8 cellular contexts compared by ENCODE assay signal in genomic region chrX:132612990-132613564, GRCh38.
DNase-seq lines count a peak whose midpoint lies in the region; ATAC-seq and TF ChIP-seq lines count a peak whose summit lies in the region.

No MANE protein-coding gene starts in this region.

- H3K9me3 ChIP-seq in HAP-1: no peaks in the 10 kb centered on the region

- intact Hi-C loops in posterior vena cava (cut with DNase I) (loop anchor here in 1 of 2 donors (10.0 kb wide), 1 partner anchor 318 kb away; no protein-coding TSS in a partner anchor), lower leg skin (cut with DNase I; ENCODE audit: low total_unique reads) (loop anchor here (10.0 kb wide), 1 partner anchor 388 kb away; no protein-coding TSS in a partner anchor)

- DNase-seq in DMS53 (lab: John Stamatoyannopoulos, UW) (peak; percentile 74), HAP-1 (ENCODE audit: low spot score in 2 of 2) (peak; percentile 61 to 79), NCI-H748 treated with DMSO at 0.1 percent for 48 hours (lab: John Stamatoyannopoulos, UW) (peak; percentile 45), foreskin fibroblast (peak in 1 of 2 donors; percentile 66), posterior vena cava (ENCODE audit: low spot score) (peak; percentile 82), lower leg skin (ENCODE audit: low spot score in 2 of 2) (no peak)
- peak; percentile 49 to 63 for DNase-seq in activated T-cell treated with anti-CD3 and anti-CD28 coated beads, Interleukin-2, amount 50 U/mL, for 48 hours

- TF ChIP-seq POLR2A in lower leg skin (IDR thresholded peaks at IDR 0.05): no peak

- WGBS in lower leg skin, 2 donors: 49 to 63% methylated on average over 7 of the region's 7 CpGs

- H3K36me3 ChIP-seq in HAP-1 (replicated peaks): no peaks in the 10 kb centered on the region

- ATAC-seq in GM21529 (IDR thresholded peaks at IDR 0.05; ENCODE audit: unreplicated experiment): no peak

- H3K27me3 ChIP-seq in HAP-1 (ENCODE audit: low read depth): 0 out of 2 replicates have a peak, but pooled peaks cover 4% of the 10 kb centered on the region

- in situ Hi-C loops in HAP-1 (cut with MboI; ENCODE audit: low sequenced_read_pairs): loop anchor here (25.0 kb wide), 2 partner anchors 526 to 776 kb away; no protein-coding TSS in a partner anchor

- H3K4me1 ChIP-seq in HAP-1: no peaks in the 10 kb centered on the region

- TF ChIP-seq CTCF in foreskin fibroblast (IDR thresholded peaks at IDR 0.05; ENCODE audit: low read depth, low read length): peak; percentile 57
- TF ChIP-seq CTCF in lower leg skin (IDR thresholded peaks at IDR 0.05): no peak

- no peak overlapping the region for H3K4me3 ChIP-seq in HAP-1
- H3K4me3 ChIP-seq in foreskin fibroblast (ENCODE audit: low read depth in 1 of 2, low read length in 2 of 2): no peak overlapping the region
- no peak overlapping the region for H3K4me3 ChIP-seq in lower leg skin (ENCODE audit: low read depth, poor library complexity, severe bottlenecking)

Comparison
In these comparisons a context has a peak if more than half of its experiments do, and no peak if none do; other contexts are left out.
1. DNase-seq: peak in DMS53 (single experiment), HAP-1 (2 of 2), NCI-H748 treated with DMSO at 0.1 percent for 48 hours (single experiment), activated T-cell treated with anti-CD3 and anti-CD28 coated beads, Interleukin-2, amount 50 U/mL, for 48 hours (2 of 2) and posterior vena cava (single experiment); none in lower leg skin (0 of 2).